9 cellular contexts compared by ENCODE assay signal in the genomic region with DNA sequence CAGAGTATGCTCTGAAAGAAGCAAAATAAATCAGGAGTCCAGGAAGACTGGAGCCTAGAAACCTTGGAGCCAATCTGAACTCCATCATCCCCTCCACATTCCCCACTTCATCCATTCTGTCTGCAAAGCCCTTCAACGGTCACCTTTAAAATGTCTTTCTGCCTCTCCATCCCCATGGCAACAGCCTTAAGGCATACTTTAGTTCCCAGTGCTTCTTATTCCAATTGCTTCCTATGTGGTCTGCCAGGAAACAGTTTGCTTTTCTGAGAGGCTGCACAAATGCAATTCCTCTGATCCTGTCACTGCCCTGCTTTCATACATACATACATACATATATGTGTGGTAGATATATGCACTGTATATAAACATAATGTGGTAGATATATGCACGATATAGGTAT. TPM values are rescaled to one million over a fixed set of nuclear protein-coding genes. Genes with fewer than 3 reads are reported as not detected.
DNase-seq lines count a peak whose midpoint lies in the region; ATAC-seq and TF ChIP-seq lines count a peak whose summit lies in the region.
"Had no signal": no experiment of that assay in that cellular context is flagged by ENCODE, and none has a peak within 500 bp of the region (broad histone marks: within the 10 kb centered on the region; RNA-seq: fewer than 3 reads in every experiment).

No MANE protein-coding gene starts in this region.

- H3K4me1 Mint-ChIP-seq in effector memory CD8-positive, alpha-beta T cell (ENCODE audit: low read depth in 2 of 2), result peaks cover 12 to 17% of the 10 kb centered on the region in 2 donors

- DNase-seq in DMS79 treated with DMSO at 0.1 percent for 48 hours (lab: John Stamatoyannopoulos, UW), result peak; percentile 36
- no peak for DNase-seq in DMS79 (lab: John Stamatoyannopoulos, UW)
- DNase-seq in effector memory CD8-positive, alpha-beta T cell, result no peak
- no peak for DNase-seq in sigmoid colon

- H3K79me2 ChIP-seq in Loucy (ENCODE audit: insufficient read depth, low read length), result peaks cover 13% of the 10 kb centered on the region

- peak overlapping the region; percentile 85 for H3K9ac ChIP-seq in Loucy (ENCODE audit: low read depth, low read length, poor library complexity, severe bottlenecking)
- H3K9ac ChIP-seq: neural progenitor cell had no signal

- H3K9me2 ChIP-seq in Loucy (replicated peaks; ENCODE audit: low read depth, low read length), result no peaks in the 10 kb centered on the region

- H3K36me3 ChIP-seq in Loucy (ENCODE audit: insufficient read depth, low read length) (no peaks in the 10 kb centered on the region), sigmoid colon (no peaks in the 10 kb centered on the region)
- H3K36me3 ChIP-seq: neural progenitor cell had no signal

- intact Hi-C loops in sigmoid colon (cut with DNase I), result no loop called here

- H2AFZ ChIP-seq in Loucy (ENCODE audit: low read length), result peak overlapping the region; percentile 93; the same call in 1 of the 2 replicates
- H2AFZ ChIP-seq: neural progenitor cell had no signal

- no peaks in the 10 kb centered on the region for H3K9me3 Mint-ChIP-seq in effector memory CD8-positive, alpha-beta T cell
- H3K9me3 Mint-ChIP-seq: neural progenitor cell had no signal

- no peak for TF ChIP-seq EP300 in sigmoid colon (IDR thresholded peaks at IDR 0.05)

- H3K27ac ChIP-seq in sigmoid colon, result peak overlapping the region; percentile 82 to 89 (median 88)
- H3K27ac ChIP-seq: neural progenitor cell had no signal

- TF ChIP-seq CTCF in Loucy (conservative IDR thresholded peaks at IDR 0.05; ENCODE audit: low read length), result no peak
- no peak for TF ChIP-seq CTCF in sigmoid colon (IDR thresholded peaks at IDR 0.05)

- H3K4me1 ChIP-seq in Loucy (ENCODE audit: insufficient read depth, low read length, poor library complexity, severe bottlenecking) (no peaks in the 10 kb centered on the region), sigmoid colon (peaks cover 0 to 6% (median 0%) of the 10 kb centered on the region in 4 donors)
- H3K4me1 ChIP-seq: neural progenitor cell had no signal

- 43 to 49% methylated on average over 2 of the region's 2 CpGs for WGBS in sigmoid colon, 2 donors

- H3K4me3 ChIP-seq in Loucy (ENCODE audit: low read length, poor library complexity, severe bottlenecking) (peak overlapping the region; percentile 76), sigmoid colon (peak overlapping the region in 3 of 4 donors; percentile 67 to 68 (median 67))

- ATAC-seq in effector memory CD8-positive, alpha-beta T cell (replicated peaks), result no peak
- ATAC-seq in GM18861 (IDR thresholded peaks at IDR 0.05; ENCODE audit: unreplicated experiment) (no peak), HG02885 (IDR thresholded peaks at IDR 0.05; ENCODE audit: poor library complexity, unreplicated experiment) (no peak), GM18867 (IDR thresholded peaks at IDR 0.05; ENCODE audit: unreplicated experiment) (no peak)

- H4K20me1 ChIP-seq in Loucy (ENCODE audit: insufficient read depth, low read length, poor library complexity, severe bottlenecking), result no peaks in the 10 kb centered on the region

- peak overlapping the region in 1 of 2 donors; percentile 91 for H3K27ac Mint-ChIP-seq in effector memory CD8-positive, alpha-beta T cell

- peaks cover 4% of the 10 kb centered on the region for H3K36me3 Mint-ChIP-seq in effector memory CD8-positive, alpha-beta T cell (ENCODE audit: insufficient read depth)
- H3K36me3 Mint-ChIP-seq: neural progenitor cell had no signal

- H3K27me3 Mint-ChIP-seq in effector memory CD8-positive, alpha-beta T cell, result peaks cover 3% of the 10 kb centered on the region in 2 donors

- no peak for TF ChIP-seq POLR2A in sigmoid colon (IDR thresholded peaks at IDR 0.05)

- no peaks in the 10 kb centered on the region for H3K27me3 ChIP-seq in Loucy (ENCODE audit: insufficient read depth, low read length, poor library complexity, severe bottlenecking)
- H3K27me3 ChIP-seq in sigmoid colon, result no peaks in the 10 kb centered on the region
- H3K27me3 ChIP-seq: neural progenitor cell had no signal

- peak overlapping the region; percentile 85 for H3K4me2 ChIP-seq in Loucy (ENCODE audit: low read depth, low read length, poor library complexity, severe bottlenecking)

- peak overlapping the region; percentile 91 to 94 for H3K4me3 Mint-ChIP-seq in effector memory CD8-positive, alpha-beta T cell

- H3F3A ChIP-seq in Loucy (ENCODE audit: low read depth), result no peaks in the 10 kb centered on the region

- H3K9me3 ChIP-seq in Loucy (ENCODE audit: insufficient read depth, low read depth, low read length), result no peaks in the 10 kb centered on the region
- H3K9me3 ChIP-seq in sigmoid colon, result no peaks in the 10 kb centered on the region

RNA-seq across cellular contexts. Expression of a gene that starts 0.8 kb away (rescaled TPM):
- 10 to 100 TPM; 27.3 to 39.8 (median 32.4) TPM for total RNA-seq in sigmoid colon
- 10 to 100 TPM in 1 of 3 donors, 1 to 10 TPM in 2; 2.5 to 16.6 (median 5.4) TPM for polyA plus RNA-seq in sigmoid colon

RNA-seq across cellular contexts. Expression of a gene that starts 38.5 kb away (rescaled TPM):
- total RNA-seq in sigmoid colon, result 1 to 10 TPM; 2.1 to 3.5 (median 2.6) TPM
- polyA plus RNA-seq in sigmoid colon, result under 1 TPM; 0.23 to 0.60 (median 0.47) TPM
